18 cellular contexts compared by ENCODE assay signal in the genomic region with DNA sequence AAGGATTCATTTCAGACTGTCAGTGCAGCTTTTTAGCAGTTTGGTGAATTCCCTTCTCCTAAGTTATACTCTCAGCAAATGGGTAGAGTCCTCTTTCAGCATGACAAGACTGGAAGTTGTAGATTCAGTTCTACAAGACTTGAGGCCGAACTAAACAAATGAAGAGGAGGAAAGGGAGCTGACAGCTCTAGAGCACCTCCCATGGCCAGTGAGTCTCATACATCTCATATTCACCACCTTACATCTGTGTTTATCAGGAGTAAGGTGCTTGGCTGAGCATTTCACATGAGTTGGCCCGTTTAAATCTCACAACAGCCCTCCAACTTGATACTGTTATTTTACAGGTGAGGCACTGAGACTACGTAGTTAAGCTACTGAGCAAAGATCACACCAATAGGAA. TPM values are rescaled to one million over a fixed set of nuclear protein-coding genes. Genes with fewer than 3 reads are reported as not detected.
"Had no signal": no experiment of that assay in that cellular context is flagged by ENCODE, and none has a peak within 500 bp of the region (broad histone marks: within the 10 kb centered on the region; RNA-seq: fewer than 3 reads in every experiment).

No MANE protein-coding gene starts in this region.

- DNase-seq: activated CD4-positive, alpha-beta memory T cell treated with anti-CD3 and anti-CD28 coated beads, Interleukin-2, amount 10 ng/mL, durations not matched to agents 7 days and 5 days; activated CD4-positive, alpha-beta T cell treated with anti-CD3 and anti-CD28 coated beads for 4 hours; activated effector memory CD4-positive, alpha-beta T cell treated with Interleukin-2 at 50 U/mL for 16 hours; activated T-cell treated with anti-CD3 and anti-CD28 coated beads, Interleukin-2, amount 50 U/mL, for 24 hours; adrenal gland; erythroblast; heart right ventricle; islet precursor cell; mammary epithelial cell; naive B cell; retina; thyroid gland had no signal

- H3K4me1 Mint-ChIP-seq: activated CD4-positive, alpha-beta memory T cell treated with anti-CD3 and anti-CD28 coated beads, Interleukin-2, amount 10 ng/mL, durations not matched to agents 7 days and 5 days; activated naive CD4-positive, alpha-beta T cell treated with anti-CD3 and anti-CD28 coated beads, Interleukin-2, amount 50 U/mL, for 24 hours; naive B cell; stimulated activated effector memory CD8-positive, alpha-beta T cell treated with anti-CD3 and anti-CD28 coated beads, Interleukin-12 subunit alpha, Interleukin-12 subunit beta, amount 100 ng/mL, for 72 hours had no signal

- H3K27me3 Mint-ChIP-seq: activated CD4-positive, alpha-beta memory T cell treated with anti-CD3 and anti-CD28 coated beads, Interleukin-2, amount 10 ng/mL, durations not matched to agents 7 days and 5 days had no signal

- H3K27ac ChIP-seq: adrenal gland, cardiac muscle cell, gastroesophageal sphincter, heart right ventricle, thyroid gland had no signal

- H3K36me3 Mint-ChIP-seq: activated naive CD4-positive, alpha-beta T cell treated with anti-CD3 and anti-CD28 coated beads, Interleukin-2, amount 50 U/mL, for 24 hours; naive B cell; stimulated activated effector memory CD8-positive, alpha-beta T cell treated with anti-CD3 and anti-CD28 coated beads, Interleukin-12 subunit alpha, Interleukin-12 subunit beta, amount 100 ng/mL, for 72 hours had no signal

- H3K4me3 ChIP-seq: adrenal gland, cardiac muscle cell, gastroesophageal sphincter, heart right ventricle, thyroid gland had no signal

- H3K9me3 ChIP-seq: adrenal gland, gastroesophageal sphincter, heart right ventricle, thyroid gland had no signal

- H3K27me3 ChIP-seq: adrenal gland, cardiac muscle cell, thyroid gland had no signal

- H3K27ac Mint-ChIP-seq: activated CD4-positive, alpha-beta memory T cell treated with anti-CD3 and anti-CD28 coated beads, Interleukin-2, amount 10 ng/mL, durations not matched to agents 7 days and 5 days; activated naive CD4-positive, alpha-beta T cell treated with anti-CD3 and anti-CD28 coated beads, Interleukin-2, amount 50 U/mL, for 24 hours; activated T-cell treated with anti-CD3 and anti-CD28 coated beads, Interleukin-2, amount 50 U/mL, for 24 hours; naive B cell; stimulated activated effector memory CD8-positive, alpha-beta T cell treated with anti-CD3 and anti-CD28 coated beads, Interleukin-12 subunit alpha, Interleukin-12 subunit beta, amount 100 ng/mL, for 72 hours had no signal

- H3K4me3 Mint-ChIP-seq: activated CD4-positive, alpha-beta memory T cell treated with anti-CD3 and anti-CD28 coated beads, Interleukin-2, amount 10 ng/mL, durations not matched to agents 7 days and 5 days; activated naive CD4-positive, alpha-beta T cell treated with anti-CD3 and anti-CD28 coated beads, Interleukin-2, amount 50 U/mL, for 24 hours; activated T-cell treated with anti-CD3 and anti-CD28 coated beads, Interleukin-2, amount 50 U/mL, for 24 hours; naive B cell; stimulated activated effector memory CD8-positive, alpha-beta T cell treated with anti-CD3 and anti-CD28 coated beads, Interleukin-12 subunit alpha, Interleukin-12 subunit beta, amount 100 ng/mL, for 72 hours had no signal

- H3K4me1 ChIP-seq: adrenal gland, gastroesophageal sphincter, heart right ventricle, thyroid gland had no signal

- ATAC-seq: gastroesophageal sphincter; heart right ventricle; left lobe of liver; stimulated activated effector memory CD8-positive, alpha-beta T cell treated with anti-CD3 and anti-CD28 coated beads, Interleukin-12 subunit alpha, Interleukin-12 subunit beta, amount 100 ng/mL, for 72 hours had no signal

- H3K9me3 Mint-ChIP-seq: activated CD4-positive, alpha-beta memory T cell treated with anti-CD3 and anti-CD28 coated beads, Interleukin-2, amount 10 ng/mL, durations not matched to agents 7 days and 5 days; activated naive CD4-positive, alpha-beta T cell treated with anti-CD3 and anti-CD28 coated beads, Interleukin-2, amount 50 U/mL, for 24 hours; activated T-cell treated with anti-CD3 and anti-CD28 coated beads, Interleukin-2, amount 50 U/mL, for 24 hours had no signal

- H3K36me3 ChIP-seq: adrenal gland, cardiac muscle cell, gastroesophageal sphincter, heart right ventricle, thyroid gland had no signal

RNA-seq across cellular contexts. Expression of a gene that starts 30.4 kb away (rescaled TPM):
- total RNA-seq: activated CD4-positive, alpha-beta memory T cell treated with anti-CD3 and anti-CD28 coated beads, Interleukin-2, amount 10 ng/mL, durations not matched to agents 7 days and 5 days; dermis microvascular lymphatic vessel endothelial cell; mammary epithelial cell had no signal
- polyA plus RNA-seq: cardiac muscle cell, mammary epithelial cell had no signal
